Comparison of ENCODE assay signal across 18 cellular contexts in the genomic region with DNA sequence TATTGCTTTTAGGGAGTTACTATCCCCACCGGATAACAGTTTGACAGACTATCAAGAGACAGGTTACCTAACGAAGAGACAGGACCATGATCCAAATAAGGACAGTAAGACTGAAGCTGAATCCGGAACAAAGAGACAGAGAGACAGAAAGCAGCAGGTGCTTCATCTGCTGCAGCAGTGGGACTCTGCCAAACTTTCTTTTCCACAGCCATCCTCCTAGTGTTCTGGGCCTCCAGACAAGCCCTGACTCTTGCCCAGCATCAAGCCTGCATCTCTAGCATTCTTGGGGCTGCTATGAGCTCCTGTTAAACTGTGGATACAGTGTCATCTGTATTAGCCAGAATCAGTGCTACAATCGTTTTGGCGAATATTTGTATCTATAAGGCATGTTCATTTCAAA.
DNase-seq lines count a peak whose midpoint lies in the region; ATAC-seq and TF ChIP-seq lines count a peak whose summit lies in the region.
"Had no signal": no experiment of that assay in that cellular context is flagged by ENCODE, and none has a peak within 500 bp of the region (broad histone marks: within the 10 kb centered on the region; RNA-seq: fewer than 3 reads in every experiment).

No MANE protein-coding gene starts in this region.

- no peak overlapping the region for H3K27ac ChIP-seq in psoas muscle
- H3K27ac ChIP-seq: BLaER1 had no signal

- no peaks in the 10 kb centered on the region for H3K4me1 Mint-ChIP-seq in activated CD8-positive, alpha-beta T cell treated with anti-CD3 and anti-CD28 coated beads, Interleukin-2, amount 10 ng/mL, durations not matched to agents 7 days and 5 days (ENCODE audit: low read depth)
- H3K4me1 Mint-ChIP-seq in activated CD8-positive, alpha-beta T cell treated with anti-CD3 and anti-CD28 coated beads for 36 hours (ENCODE audit: low read depth): no peaks in the 10 kb centered on the region
- no peaks in the 10 kb centered on the region for H3K4me1 Mint-ChIP-seq in type B pancreatic cell (ENCODE audit: unreplicated experiment)
- H3K4me1 Mint-ChIP-seq in activated naive CD4-positive, alpha-beta T cell treated with anti-CD3 and anti-CD28 coated beads for 36 hours (ENCODE audit: low read depth): peaks cover 3% of the 10 kb centered on the region
- H3K4me1 Mint-ChIP-seq: CD14-positive monocyte, GM23338 had no signal

- no peak overlapping the region for H3K4me3 Mint-ChIP-seq in activated CD8-positive, alpha-beta T cell treated with anti-CD3 and anti-CD28 coated beads, Interleukin-2, amount 10 ng/mL, durations not matched to agents 7 days and 5 days
- no peak overlapping the region for H3K4me3 Mint-ChIP-seq in activated CD8-positive, alpha-beta T cell treated with anti-CD3 and anti-CD28 coated beads for 36 hours
- H3K4me3 Mint-ChIP-seq in type B pancreatic cell: no peak overlapping the region
- H3K4me3 Mint-ChIP-seq in activated naive CD4-positive, alpha-beta T cell treated with anti-CD3 and anti-CD28 coated beads for 36 hours: no peak overlapping the region
- H3K4me3 Mint-ChIP-seq: CD14-positive monocyte, GM23338, HFFc6 had no signal

- H3K27ac Mint-ChIP-seq in activated CD8-positive, alpha-beta T cell treated with anti-CD3 and anti-CD28 coated beads, Interleukin-2, amount 10 ng/mL, durations not matched to agents 7 days and 5 days: no peak overlapping the region
- H3K27ac Mint-ChIP-seq in activated CD8-positive, alpha-beta T cell treated with anti-CD3 and anti-CD28 coated beads for 36 hours: no peak overlapping the region
- no peak overlapping the region for H3K27ac Mint-ChIP-seq in type B pancreatic cell
- no peak overlapping the region for H3K27ac Mint-ChIP-seq in activated naive CD4-positive, alpha-beta T cell treated with anti-CD3 and anti-CD28 coated beads for 36 hours
- H3K27ac Mint-ChIP-seq: CD14-positive monocyte, GM23338, HFFc6 had no signal

- 25 to 35% (median 31%) methylated on average over 5 of the region's 5 CpGs for WGBS in psoas muscle, 3 donors

- no peaks in the 10 kb centered on the region for H3K36me3 Mint-ChIP-seq in activated CD8-positive, alpha-beta T cell treated with anti-CD3 and anti-CD28 coated beads, Interleukin-2, amount 10 ng/mL, durations not matched to agents 7 days and 5 days (ENCODE audit: low read depth)
- no peaks in the 10 kb centered on the region for H3K36me3 Mint-ChIP-seq in activated CD8-positive, alpha-beta T cell treated with anti-CD3 and anti-CD28 coated beads for 36 hours (ENCODE audit: low read depth)
- no peaks in the 10 kb centered on the region for H3K36me3 Mint-ChIP-seq in type B pancreatic cell
- no peaks in the 10 kb centered on the region for H3K36me3 Mint-ChIP-seq in activated naive CD4-positive, alpha-beta T cell treated with anti-CD3 and anti-CD28 coated beads for 36 hours (ENCODE audit: low read depth)
- H3K36me3 Mint-ChIP-seq: CD14-positive monocyte; CD4-positive, alpha-beta memory T cell had no signal

- H3K4me3 ChIP-seq in psoas muscle: no peak overlapping the region
- H3K4me3 ChIP-seq: BLaER1, GM23338 had no signal

- no peak for TF ChIP-seq CTCF in activated CD8-positive, alpha-beta T cell treated with anti-CD3 and anti-CD28 coated beads for 36 hours (IDR thresholded peaks at IDR 0.05)
- TF ChIP-seq CTCF in type B pancreatic cell (conservative IDR thresholded peaks at IDR 0.05): no peak
- no peak for TF ChIP-seq CTCF in psoas muscle (IDR thresholded peaks at IDR 0.05)

- peak; percentile 8 for DNase-seq in activated CD8-positive, alpha-beta T cell treated with anti-CD3 and anti-CD28 coated beads, Interleukin-2, amount 10 ng/mL, durations not matched to agents 7 days and 5 days
- no peak for DNase-seq in activated CD8-positive, alpha-beta T cell treated with anti-CD3 and anti-CD28 coated beads for 36 hours
- DNase-seq in ecto neural progenitor cell (ENCODE audit: low spot score) (peak; percentile 6), type B pancreatic cell (ENCODE audit: extremely low spot score, unreplicated experiment) (peak; percentile 10), psoas muscle (no peak)
- no peak for DNase-seq in activated naive CD4-positive, alpha-beta T cell treated with anti-CD3 and anti-CD28 coated beads for 36 hours
- DNase-seq: 8988T; CD4-positive, alpha-beta memory T cell; DMS153; DMS79; GDM1; HFFc6 had no signal

- no peaks in the 10 kb centered on the region for H3K36me3 ChIP-seq in psoas muscle (ENCODE audit: insufficient read depth in 1 of 2, low read depth in 1 of 2)
- H3K36me3 ChIP-seq: BLaER1 had no signal

- H3K9me3 ChIP-seq in psoas muscle: no peaks in the 10 kb centered on the region
- H3K9me3 ChIP-seq: BLaER1 had no signal

- POLR2A ChIA-PET in activated CD8-positive, alpha-beta T cell treated with anti-CD3 and anti-CD28 coated beads, Interleukin-2, amount 10 ng/mL, durations not matched to agents 7 days and 5 days (lab: Charles Lee): no interaction called here
- POLR2A ChIA-PET in activated CD8-positive, alpha-beta T cell treated with anti-CD3 and anti-CD28 coated beads for 36 hours (lab: Charles Lee): interaction anchor here (1.4 kb wide), 1 partner anchor 10 kb away, joined by 3 read pairs; no protein-coding TSS in a partner anchor

- CTCF ChIA-PET in activated CD8-positive, alpha-beta T cell treated with anti-CD3 and anti-CD28 coated beads, Interleukin-2, amount 10 ng/mL, durations not matched to agents 7 days and 5 days (lab: Charles Lee): no interaction called here
- CTCF ChIA-PET in activated CD8-positive, alpha-beta T cell treated with anti-CD3 and anti-CD28 coated beads for 36 hours (lab: Charles Lee): no interaction called here
- CTCF ChIA-PET in activated naive CD4-positive, alpha-beta T cell treated with anti-CD3 and anti-CD28 coated beads for 36 hours (lab: Charles Lee): no interaction called here

- intact Hi-C loops in activated CD8-positive, alpha-beta T cell treated with anti-CD3 and anti-CD28 coated beads for 36 hours (cut with micrococcal nuclease): no loop called here
- intact Hi-C loops in psoas muscle (cut with DNase I): no loop called here
- intact Hi-C loops in activated naive CD4-positive, alpha-beta T cell treated with anti-CD3 and anti-CD28 coated beads for 36 hours (cut with micrococcal nuclease): no loop called here

- H3K9me3 Mint-ChIP-seq in activated CD8-positive, alpha-beta T cell treated with anti-CD3 and anti-CD28 coated beads, Interleukin-2, amount 10 ng/mL, durations not matched to agents 7 days and 5 days (ENCODE audit: insufficient read depth): no peaks in the 10 kb centered on the region
- H3K9me3 Mint-ChIP-seq in activated CD8-positive, alpha-beta T cell treated with anti-CD3 and anti-CD28 coated beads for 36 hours: no peaks in the 10 kb centered on the region
- no peaks in the 10 kb centered on the region for H3K9me3 Mint-ChIP-seq in type B pancreatic cell
- no peaks in the 10 kb centered on the region for H3K9me3 Mint-ChIP-seq in activated naive CD4-positive, alpha-beta T cell treated with anti-CD3 and anti-CD28 coated beads for 36 hours

- no peak for ATAC-seq in activated CD8-positive, alpha-beta T cell treated with anti-CD3 and anti-CD28 coated beads, Interleukin-2, amount 10 ng/mL, durations not matched to agents 7 days and 5 days
- no peak for ATAC-seq in activated CD8-positive, alpha-beta T cell treated with anti-CD3 and anti-CD28 coated beads for 36 hours
- ATAC-seq in psoas muscle (no peak), HG03280 (IDR thresholded peaks at IDR 0.05; ENCODE audit: unreplicated experiment) (no peak)
- ATAC-seq: GM23338, HCT116, HepG2 had no signal

- peaks cover 7% of the 10 kb centered on the region for H3K27me3 Mint-ChIP-seq in activated CD8-positive, alpha-beta T cell treated with anti-CD3 and anti-CD28 coated beads, Interleukin-2, amount 10 ng/mL, durations not matched to agents 7 days and 5 days (ENCODE audit: low read depth)
- H3K27me3 Mint-ChIP-seq in activated CD8-positive, alpha-beta T cell treated with anti-CD3 and anti-CD28 coated beads for 36 hours: no peaks in the 10 kb centered on the region
- no peaks in the 10 kb centered on the region for H3K27me3 Mint-ChIP-seq in type B pancreatic cell
- H3K27me3 Mint-ChIP-seq in activated naive CD4-positive, alpha-beta T cell treated with anti-CD3 and anti-CD28 coated beads for 36 hours (ENCODE audit: low read depth): no peaks in the 10 kb centered on the region
- H3K27me3 Mint-ChIP-seq: CD4-positive, alpha-beta memory T cell had no signal

- H3K4me1 ChIP-seq in psoas muscle: no peaks in the 10 kb centered on the region
- H3K4me1 ChIP-seq: BLaER1 had no signal

- peaks cover 0 to 7% (median 0%) of the 10 kb centered on the region in 3 donors for H3K27me3 ChIP-seq in psoas muscle (ENCODE audit: insufficient read depth in 3 of 3, low read length in 2 of 3)
- H3K27me3 ChIP-seq: BLaER1 had no signal

Comparison
In these comparisons a context has a peak if more than half of its experiments do, and no peak if none do; other contexts are left out.
1. DNase-seq: peak in activated CD8-positive, alpha-beta T cell treated with anti-CD3 and anti-CD28 coated beads, Interleukin-2, amount 10 ng/mL, durations not matched to agents 7 days and 5 days (single experiment), ecto neural progenitor cell (single experiment) and type B pancreatic cell (single experiment); none in activated CD8-positive, alpha-beta T cell treated with anti-CD3 and anti-CD28 coated beads for 36 hours (single experiment), psoas muscle (0 of 2) and activated naive CD4-positive, alpha-beta T cell treated with anti-CD3 and anti-CD28 coated beads for 36 hours (single experiment).